9 cellular contexts compared by ENCODE assay signal in genomic region chr9:131310833-131311554, GRCh38. TPM values are rescaled to one million over a fixed set of nuclear protein-coding genes. Genes with fewer than 3 reads are reported as not detected.
DNase-seq lines count a peak whose midpoint lies in the region; ATAC-seq, FAIRE-seq and TF ChIP-seq lines count a peak whose summit lies in the region.
"Had no signal": no experiment of that assay in that cellular context is flagged by ENCODE, and none has a peak within 500 bp of the region (broad histone marks: within the 10 kb centered on the region; RNA-seq: fewer than 3 reads in every experiment).

No MANE protein-coding gene starts in this region.

- peaks cover 12% of the 10 kb centered on the region for H3K4me1 Mint-ChIP-seq in CD8-positive, alpha-beta T cell (ENCODE audit: low read depth)
- peaks cover 11% of the 10 kb centered on the region for H3K4me1 Mint-ChIP-seq in T-helper 2 cell treated with Interferon-gamma antibody and Interleukin-4, amounts not matched to agents 5 μg/mL and 100 μg/mL, for 36 hours (ENCODE audit: low read depth)
- peaks cover 11% of the 10 kb centered on the region for H3K4me1 Mint-ChIP-seq in activated naive CD4-positive, alpha-beta T cell treated with anti-CD3 and anti-CD28 coated beads, Interleukin-2, amount 50 U/mL, for 24 hours

- H3K9me3 ChIP-seq in CD8-positive, alpha-beta T cell (ENCODE audit: low read length): no peaks in the 10 kb centered on the region
- H3K9me3 ChIP-seq in pancreas: no peaks in the 10 kb centered on the region

- peak; percentile 39 to 91 (median 58) for DNase-seq in CD8-positive, alpha-beta T cell
- DNase-seq in T-helper 2 cell treated with Interferon-gamma antibody and Interleukin-4, amounts not matched to agents 5 μg/mL and 100 μg/mL, for 36 hours (ENCODE audit: low spot score): peak; percentile 53
- peak; percentile 42 for DNase-seq in stimulated activated CD4-positive, alpha-beta T cell treated with anti-CD3 and anti-CD28 coated beads, Interleukin-12 subunit alpha, Interleukin-12 subunit beta, amount 100 ng/mL, for 4 hours
- DNase-seq in pancreas (no peak), superior temporal gyrus (ENCODE audit: extremely low spot score) (no peak), GM20000 (ENCODE audit: low spot score) (no peak)

- no peak for FAIRE-seq in pancreas (lab: Jason Lieb, UNC)

- peak overlapping the region; percentile 21 for H3K4me3 ChIP-seq in CD8-positive, alpha-beta T cell (ENCODE audit: low read depth, low read length)
- no peak overlapping the region for H3K4me3 ChIP-seq in pancreas
- H3K4me3 ChIP-seq: skin epidermis had no signal

- no peaks in the 10 kb centered on the region for H3K9me3 Mint-ChIP-seq in CD8-positive, alpha-beta T cell
- H3K9me3 Mint-ChIP-seq in T-helper 2 cell treated with Interferon-gamma antibody and Interleukin-4, amounts not matched to agents 5 μg/mL and 100 μg/mL, for 36 hours: no peaks in the 10 kb centered on the region
- no peaks in the 10 kb centered on the region for H3K9me3 Mint-ChIP-seq in activated naive CD4-positive, alpha-beta T cell treated with anti-CD3 and anti-CD28 coated beads, Interleukin-2, amount 50 U/mL, for 24 hours

- H3K27ac Mint-ChIP-seq in CD8-positive, alpha-beta T cell: no peak overlapping the region
- peak overlapping the region; percentile 65 for H3K27ac Mint-ChIP-seq in T-helper 2 cell treated with Interferon-gamma antibody and Interleukin-4, amounts not matched to agents 5 μg/mL and 100 μg/mL, for 36 hours
- no peak overlapping the region for H3K27ac Mint-ChIP-seq in activated naive CD4-positive, alpha-beta T cell treated with anti-CD3 and anti-CD28 coated beads, Interleukin-2, amount 50 U/mL, for 24 hours

- H3K4me1 ChIP-seq in CD8-positive, alpha-beta T cell (ENCODE audit: insufficient read depth, low read length): peaks cover 11% of the 10 kb centered on the region
- H3K4me1 ChIP-seq in pancreas: no peaks in the 10 kb centered on the region

- POLR2A ChIA-PET in CD8-positive, alpha-beta T cell (lab: Charles Lee): interaction anchor here (1.2 to 1.3 kb wide), 2 partner anchors 11 to 55 kb away, joined by 3 to 5 read pairs; no protein-coding TSS in a partner anchor

- peak overlapping the region; percentile 54 for H3K4me3 Mint-ChIP-seq in CD8-positive, alpha-beta T cell
- peak overlapping the region; percentile 59 for H3K4me3 Mint-ChIP-seq in T-helper 2 cell treated with Interferon-gamma antibody and Interleukin-4, amounts not matched to agents 5 μg/mL and 100 μg/mL, for 36 hours
- peak overlapping the region; percentile 65 for H3K4me3 Mint-ChIP-seq in activated naive CD4-positive, alpha-beta T cell treated with anti-CD3 and anti-CD28 coated beads, Interleukin-2, amount 50 U/mL, for 24 hours

- H3K27me3 ChIP-seq in CD8-positive, alpha-beta T cell (ENCODE audit: insufficient read depth, low read length): no peaks in the 10 kb centered on the region
- H3K27me3 ChIP-seq in pancreas: no peaks in the 10 kb centered on the region

- no peaks in the 10 kb centered on the region for H3K36me3 Mint-ChIP-seq in CD8-positive, alpha-beta T cell
- no peaks in the 10 kb centered on the region for H3K36me3 Mint-ChIP-seq in T-helper 2 cell treated with Interferon-gamma antibody and Interleukin-4, amounts not matched to agents 5 μg/mL and 100 μg/mL, for 36 hours (ENCODE audit: low read depth)
- no peaks in the 10 kb centered on the region for H3K36me3 Mint-ChIP-seq in activated naive CD4-positive, alpha-beta T cell treated with anti-CD3 and anti-CD28 coated beads, Interleukin-2, amount 50 U/mL, for 24 hours

- CTCF ChIA-PET in CD8-positive, alpha-beta T cell (lab: Charles Lee): interaction anchor here (0.9 to 1.1 kb wide), 3 partner anchors 10 to 39 kb away, joined by 3 to 4 read pairs (median 3); no protein-coding TSS in a partner anchor

- WGBS in pancreas, 2 donors: 29 to 35% methylated on average over 20 of the region's 20 CpGs

- intact Hi-C loops in CD8-positive, alpha-beta T cell (cut with DNase I, micrococcal nuclease): loop anchor here in 1 of 2 experiments (2.0 kb wide), 1 partner anchor 32 kb away; no protein-coding TSS in a partner anchor
- intact Hi-C loops in pancreas (cut with DNase I): no loop called here

- H3K27ac ChIP-seq in CD8-positive, alpha-beta T cell (ENCODE audit: low read depth, low read length): peak overlapping the region; percentile 3
- no peak overlapping the region for H3K27ac ChIP-seq in pancreas

- H3K36me3 ChIP-seq in CD8-positive, alpha-beta T cell (ENCODE audit: insufficient read depth, low read length): no peaks in the 10 kb centered on the region
- H3K36me3 ChIP-seq in pancreas: no peaks in the 10 kb centered on the region

- ATAC-seq in CD8-positive, alpha-beta T cell: peak; percentile 97
- ATAC-seq in pancreas: no peak
- no peak for ATAC-seq in HG03139 (IDR thresholded peaks at IDR 0.05; ENCODE audit: unreplicated experiment)

- TF ChIP-seq CTCF in CD8-positive, alpha-beta T cell (IDR thresholded peaks at IDR 0.05): no peak
- TF ChIP-seq CTCF in pancreas (IDR thresholded peaks at IDR 0.05) (no peak), GM20000 (IDR thresholded peaks at IDR 0.05; ENCODE audit: extremely low read depth, missing control alignments) (no peak)

- no peaks in the 10 kb centered on the region for H3K27me3 Mint-ChIP-seq in CD8-positive, alpha-beta T cell (ENCODE audit: low read depth)
- H3K27me3 Mint-ChIP-seq in T-helper 2 cell treated with Interferon-gamma antibody and Interleukin-4, amounts not matched to agents 5 μg/mL and 100 μg/mL, for 36 hours (ENCODE audit: low read depth): no peaks in the 10 kb centered on the region
- no peaks in the 10 kb centered on the region for H3K27me3 Mint-ChIP-seq in activated naive CD4-positive, alpha-beta T cell treated with anti-CD3 and anti-CD28 coated beads, Interleukin-2, amount 50 U/mL, for 24 hours

RNA-seq across cellular contexts. Expression of gene PLPP7, which starts 21.5 kb away (rescaled TPM):
- not detected for total RNA-seq in CD8-positive, alpha-beta T cell
- total RNA-seq in pancreas: 1 to 10 TPM in 4 of 6 donors, under 1 TPM in 2; 0.38 to 2.0 (median 1.3) TPM
- polyA plus RNA-seq in pancreas: 1 to 10 TPM in 1 of 2 donors, under 1 TPM in 1; 0.94 to 2.5 TPM

RNA-seq across cellular contexts. Expression of gene FAM78A, which starts 34.7 kb away (rescaled TPM):
- total RNA-seq in CD8-positive, alpha-beta T cell: 10 to 100 TPM; 44.0 to 44.2 TPM
- total RNA-seq in pancreas: 1 to 10 TPM in 3 of 6 donors, under 1 TPM in 3; 0.37 to 3.9 (median 0.93) TPM
- under 1 TPM; 0.45 to 0.76 TPM for polyA plus RNA-seq in pancreas

Comparison
In these comparisons a context has a peak if more than half of its experiments do, and no peak if none do; other contexts are left out.
1. DNase-seq: peak in CD8-positive, alpha-beta T cell (7 of 7), T-helper 2 cell treated with Interferon-gamma antibody and Interleukin-4, amounts not matched to agents 5 μg/mL and 100 μg/mL, for 36 hours (single experiment) and stimulated activated CD4-positive, alpha-beta T cell treated with anti-CD3 and anti-CD28 coated beads, Interleukin-12 subunit alpha, Interleukin-12 subunit beta, amount 100 ng/mL, for 4 hours (single experiment); none in pancreas (0 of 6), superior temporal gyrus (single experiment) and GM20000 (single experiment).
2. RNA of gene FAM78A, which starts 34.7 kb away (total RNA-seq): 44.0 to 44.2 TPM in CD8-positive, alpha-beta T cell; 0.37 to 3.9 TPM in pancreas; every median in the first group is over 4 times any median in the second.
3. Peak in every context shown above with its lines, with median percentiles within 50 percentile points of each other: H3K4me3 Mint-ChIP-seq.